30 cellular contexts compared by ENCODE assay signal in the genomic region with DNA sequence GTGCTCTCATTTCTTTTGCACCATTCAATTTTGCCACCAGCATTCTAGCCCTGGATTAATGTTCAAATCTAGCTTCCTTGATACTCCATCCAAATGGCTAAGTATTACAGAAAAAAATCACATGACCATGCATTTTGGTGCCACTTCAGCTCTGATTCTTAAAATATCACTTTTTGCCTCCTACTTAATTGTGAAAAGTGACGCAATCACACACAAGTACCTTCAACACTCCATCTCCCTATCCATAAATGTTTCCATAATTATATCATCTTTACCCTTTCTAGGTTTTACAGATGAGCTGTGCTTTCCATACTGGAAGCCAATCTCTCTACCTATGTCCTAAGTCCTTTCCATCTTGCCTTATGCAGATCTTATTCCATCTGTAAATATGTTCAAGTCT. TPM values are rescaled to one million over a fixed set of nuclear protein-coding genes. Genes with fewer than 3 reads are reported as not detected.
"Had no signal": no experiment of that assay in that cellular context is flagged by ENCODE, and none has a peak within 500 bp of the region (broad histone marks: within the 10 kb centered on the region; RNA-seq: fewer than 3 reads in every experiment).

No MANE protein-coding gene starts in this region.

- ATAC-seq: naive thymus-derived CD4-positive, alpha-beta T cell; natural killer cell; psoas muscle; right cardiac atrium; sciatic nerve; stimulated activated memory B cell treated with anti-CD40 and anti-IgM and Interleukin-4, amounts not matched to agents 10 μg/mL and 1 μg/mL and 100 μg/mL, for 72 hours; stimulated activated naive CD8-positive, alpha-beta T cell treated with anti-CD3 and anti-CD28 coated beads, Interleukin-15, amount 100 ng/mL, for 72 hours; stimulated activated naive CD8-positive, alpha-beta T cell treated with anti-CD3 and anti-CD28 coated beads, Interleukin-15, Interleukin-2, amounts not matched to agents 100 U/mL and 50 U/mL, for 24 hours; upper lobe of right lung had no signal

- H3K4me3 ChIP-seq: neural progenitor cell, ovary, psoas muscle, skin epidermis, smooth muscle cell, spleen, suprapubic skin, testis, tibial artery, transverse colon, upper lobe of right lung, uterus had no signal

- H3K36me3 ChIP-seq: neural progenitor cell, ovary, uterus had no signal

- H3K4me2 ChIP-seq: neural progenitor cell, smooth muscle cell had no signal

- H3K27me3 ChIP-seq: neural progenitor cell, ovary, spleen, suprapubic skin, testis, tibial artery, transverse colon, upper lobe of right lung, uterus had no signal

- H3K9me3 ChIP-seq: ovary, psoas muscle, spleen, suprapubic skin, testis, tibial artery, transverse colon, upper lobe of right lung, uterus had no signal

- H3K79me2 ChIP-seq: parathyroid adenoma had no signal

- H3K27ac ChIP-seq: neural progenitor cell, ovary, parathyroid adenoma, psoas muscle, skin epidermis, spleen, suprapubic skin, testis, tibial artery, transverse colon, upper lobe of right lung, uterus had no signal

- DNase-seq: naive thymus-derived CD4-positive, alpha-beta T cell; natural killer cell; occipital lobe; ovary; posterior cingulate gyrus; psoas muscle; right cardiac atrium; spleen; stimulated activated CD4-positive, alpha-beta T cell treated with anti-CD3 and anti-CD28 coated beads, Interleukin-12 subunit alpha, Interleukin-12 subunit beta, amount 100 ng/mL, for 4 hours; stimulated activated CD4-positive, alpha-beta T cell treated with anti-CD3 and anti-CD28 coated beads, Interleukin-1b, Interleukin-23, amount 100 ng/mL, for 48 hours; stimulated activated CD4-positive, alpha-beta T cell treated with anti-CD3 and anti-CD28 coated beads, Interleukin-4, amount 100 ng/mL, for 1 hour; stimulated activated CD4-positive, alpha-beta T cell treated with anti-CD3 and anti-CD28 coated beads, Interleukin-4, amount 100 ng/mL, for 4 hours; stimulated activated CD8-positive, alpha-beta memory T cell treated with anti-CD3 and anti-CD28 coated beads, Interleukin-4, amount 100 ng/mL, for 48 hours; stimulated activated naive CD4-positive, alpha-beta T cell; stimulated activated naive CD8-positive, alpha-beta T cell treated with anti-CD3 and anti-CD28 coated beads, Interleukin-15, amount 100 ng/mL, for 72 hours; stimulated activated naive CD8-positive, alpha-beta T cell treated with anti-CD3 and anti-CD28 coated beads, Interleukin-15, Interleukin-2, amounts not matched to agents 100 U/mL and 50 U/mL, for 24 hours; substantia nigra; testis; tibial artery; transverse colon; upper lobe of right lung; uterus had no signal

- H3K9ac ChIP-seq: neural progenitor cell, parathyroid adenoma had no signal

- H2AFZ ChIP-seq: neural progenitor cell, parathyroid adenoma had no signal

- H3K4me1 ChIP-seq: parathyroid adenoma, psoas muscle, spleen, suprapubic skin, testis, upper lobe of right lung, uterus had no signal

RNA-seq across cellular contexts. Expression of a gene that starts 16.0 kb away (rescaled TPM):
- total RNA-seq: smooth muscle cell had no signal
- polyA plus RNA-seq: smooth muscle cell had no signal

RNA-seq across cellular contexts. Expression of a gene that starts 16.1 kb away (rescaled TPM):
- total RNA-seq: smooth muscle cell had no signal
- polyA plus RNA-seq: smooth muscle cell had no signal

RNA-seq across cellular contexts. Expression of a gene that starts 43.2 kb away (rescaled TPM):
- total RNA-seq: naive thymus-derived CD4-positive, alpha-beta T cell; osteoblast; right cardiac atrium; smooth muscle cell; suprapubic skin; upper lobe of right lung had no signal
- polyA plus RNA-seq: naive thymus-derived CD4-positive, alpha-beta T cell; smooth muscle cell had no signal
